15 cellular contexts compared by ENCODE assay signal in the genomic region with DNA sequence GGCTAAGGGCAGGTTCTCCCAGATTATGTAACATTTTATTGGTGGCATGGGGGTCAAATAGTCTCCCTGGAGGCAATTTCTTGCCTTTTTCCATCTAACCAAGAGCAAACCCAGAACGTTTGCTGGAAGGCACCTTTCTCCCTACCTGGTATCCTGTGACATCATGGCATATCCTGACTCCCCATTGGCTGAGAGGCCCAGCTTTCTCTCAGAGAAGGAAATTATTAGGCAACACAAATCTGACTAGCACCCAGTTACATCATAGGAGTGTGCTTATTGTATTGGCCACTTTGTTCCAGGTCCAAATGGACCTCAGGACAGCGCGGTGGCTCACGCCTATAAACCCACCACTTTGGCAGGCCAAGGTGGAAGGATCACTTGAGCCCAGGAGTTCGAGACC. TPM values are rescaled to one million over a fixed set of nuclear protein-coding genes. Genes with fewer than 3 reads are reported as not detected.
DNase-seq lines count a peak whose midpoint lies in the region; ATAC-seq, FAIRE-seq and TF ChIP-seq lines count a peak whose summit lies in the region.
"Had no signal": no experiment of that assay in that cellular context is flagged by ENCODE, and none has a peak within 500 bp of the region (broad histone marks: within the 10 kb centered on the region; RNA-seq: fewer than 3 reads in every experiment).

No MANE protein-coding gene starts in this region.

- peaks cover 5% of the 10 kb centered on the region for H3K4me1 ChIP-seq in Karpas-422 (ENCODE audit: low read length)
- peaks cover 9% of the 10 kb centered on the region for H3K4me1 ChIP-seq in GM12878 (ENCODE audit: control insufficient read depth, insufficient read depth, low read length)
- peaks cover 1% of the 10 kb centered on the region for H3K4me1 ChIP-seq in A673 (ENCODE audit: insufficient read depth, low read length, poor library complexity, severe bottlenecking)

- H2AFZ ChIP-seq in Karpas-422 (ENCODE audit: low read length) (no peak overlapping the region), GM12878 (ENCODE audit: control insufficient read depth, low read depth, low read length) (no peak overlapping the region)

- no peak overlapping the region for H3K27ac ChIP-seq in Karpas-422 (ENCODE audit: low read length)
- no peak overlapping the region for H3K27ac ChIP-seq in GM12878 (ENCODE audit: control insufficient read depth, insufficient read depth)
- H3K27ac ChIP-seq in A673 (ENCODE audit: low read depth, low read length, poor library complexity, severe bottlenecking) = no peak overlapping the region

- RAD21 ChIA-PET in GM12878 (lab: Charles Lee; ENCODE audit: unreplicated experiment) = no interaction called here

- H3K79me2 ChIP-seq in Karpas-422 (ENCODE audit: low read length) (no peaks in the 10 kb centered on the region), GM12878 (ENCODE audit: control insufficient read depth, insufficient read depth, low read length) (no peaks in the 10 kb centered on the region)

- no peak for TF ChIP-seq POLR2A in GM12878 (IDR thresholded peaks at IDR 0.05; ENCODE audit: low read depth, low read length)

- no peak overlapping the region for H3K9ac ChIP-seq in Karpas-422 (ENCODE audit: low read length)
- H3K9ac ChIP-seq in GM12878 (ENCODE audit: control insufficient read depth, insufficient read depth, low read length) = no peak overlapping the region

- no peak for TF ChIP-seq EP300 in GM12878 (IDR thresholded peaks at IDR 0.05; ENCODE audit: borderline replicate concordance in 1 of 2, control insufficient read depth in 1 of 2, low read depth in 2 of 2, low read length in 2 of 2)

- 51% methylated on average over 5 of the region's 5 CpGs for WGBS in GM12878 (ENCODE audit: insufficient coverage, insufficient replicate concordance, low lambda C conversion rate, missing lambda C conversion rate)

- H4K20me1 ChIP-seq in Karpas-422 (ENCODE audit: insufficient read depth, low read depth, low read length) = no peaks in the 10 kb centered on the region
- H4K20me1 ChIP-seq in GM12878 (ENCODE audit: control insufficient read depth, insufficient read depth) = no peaks in the 10 kb centered on the region

- BruUV-seq in GM12878 (replicated peaks; lab: Mats Ljungman, UMichigan) (no TSS peak), A673 (replicated peaks; lab: Mats Ljungman, UMichigan) (no TSS peak)

- SMC1A ChIA-PET in GM12878 (lab: Charles Lee; ENCODE audit: uncharacterized antibody, unreplicated experiment) = no interaction called here

- peak; percentile 57 for FAIRE-seq in GM12878 (lab: Jason Lieb, UNC)

- CTCF ChIA-PET in GM12878 (lab: Yijun Ruan, JAX) (interaction anchor here (0.6 kb wide), 1 partner anchor 18 kb away, joined by 4 read pairs; no protein-coding TSS in a partner anchor), A673 (lab: Charles Lee) (no interaction called here)

- no peak overlapping the region for H3K4me2 ChIP-seq in Karpas-422 (ENCODE audit: low read depth, low read length, poor library complexity, severe bottlenecking)
- no peak overlapping the region for H3K4me2 ChIP-seq in GM12878 (ENCODE audit: control insufficient read depth, insufficient read depth)

- no peak overlapping the region for H3K4me3 ChIP-seq in Karpas-422 (ENCODE audit: low read length)
- no peak overlapping the region for H3K4me3 ChIP-seq in GM12878
- H3K4me3 ChIP-seq in A673 (ENCODE audit: low read depth, low read length, poor library complexity, severe bottlenecking) = no peak overlapping the region
- H3K4me3 ChIP-seq: MG63 had no signal

- H3K36me3 ChIP-seq in Karpas-422 (ENCODE audit: insufficient read depth, low read length) (no peaks in the 10 kb centered on the region), GM12878 (ENCODE audit: control insufficient read depth in 2 of 2, insufficient read depth in 2 of 2, low read length in 1 of 2) (no peaks in the 10 kb centered on the region), A673 (ENCODE audit: insufficient read depth, low read length, poor library complexity, severe bottlenecking) (no peaks in the 10 kb centered on the region)
- H3K36me3 ChIP-seq: MG63 had no signal

- no peaks in the 10 kb centered on the region for H3K27me3 ChIP-seq in Karpas-422 (ENCODE audit: low read length)
- H3K27me3 ChIP-seq in GM12878 (replicated peaks in 1 of 2; ENCODE audit: control insufficient read depth in 2 of 2, insufficient read depth in 2 of 2, low read length in 1 of 2) = no peaks in the 10 kb centered on the region
- H3K27me3 ChIP-seq in A673 (replicated peaks; ENCODE audit: insufficient read depth, low read depth, low read length, poor library complexity) = no peaks in the 10 kb centered on the region
- H3K27me3 ChIP-seq: MG63 had no signal

- in situ Hi-C loops in GM12878 (cut with MboI) = no loop called here

- DNase-seq in DMS153 treated with DMSO at 0.1 percent for 48 hours (lab: John Stamatoyannopoulos, UW; ENCODE audit: unreplicated experiment) = peak; percentile 4
- DNase-seq in Karpas-422 = peak; percentile 79
- DNase-seq in GM12878 (ENCODE audit: low read depth, low spot score) = no peak
- DNase-seq in midbrain (lab: John Stamatoyannopoulos, UW) = peak; percentile 20
- no peak for DNase-seq in NCI-H2029 treated with DMSO at 0.1 percent for 48 hours (lab: John Stamatoyannopoulos, UW)
- no peak for DNase-seq in posterior vena cava (ENCODE audit: low spot score)
- DNase-seq in A673 (ENCODE audit: low spot score) = no peak
- no peak for DNase-seq in left colon
- DNase-seq: activated T-cell treated with anti-CD3 and anti-CD28 coated beads, Interleukin-2, amount 50 U/mL, for 24 hours; CD4-positive, alpha-beta memory T cell; MG63; NCI-H524; SHP77 treated with DMSO at 0.1 percent for 48 hours; stimulated activated CD4-positive, alpha-beta T cell treated with anti-CD3 and anti-CD28 coated beads, Interleukin-4, amount 100 ng/mL, for 1 hour had no signal

- no peaks in the 10 kb centered on the region for H3K9me3 ChIP-seq in Karpas-422 (ENCODE audit: low read length)
- no peaks in the 10 kb centered on the region; the same call in 2 of the 3 replicates for H3K9me3 ChIP-seq in GM12878 (replicated peaks; ENCODE audit: control insufficient read depth, insufficient read depth, low read length)
- H3K9me3 ChIP-seq in A673 (ENCODE audit: low read depth, low read length, poor library complexity, severe bottlenecking) = no peaks in the 10 kb centered on the region
- H3K9me3 ChIP-seq: MG63 had no signal

- TF ChIP-seq CTCF in GM12878 (IDR thresholded peaks at IDR 0.05 in 2 of 3, conservative IDR thresholded peaks at IDR 0.05 in 1 of 3; ENCODE audit: control insufficient read depth in 2 of 3, extremely low read depth in 1 of 3, insufficient read depth in 1 of 3, low read depth in 3 of 3, low read length in 3 of 3) = no peak
- TF ChIP-seq CTCF in A673 (conservative IDR thresholded peaks at IDR 0.05; ENCODE audit: low read depth, low read length) = no peak

- TF ChIP-seq RAD21 in GM12878 (IDR thresholded peaks at IDR 0.05; ENCODE audit: insufficient read depth, low read depth, low read length) = no peak

- H3K9me2 ChIP-seq in Karpas-422 (replicated peaks; ENCODE audit: insufficient read depth, low read length) = no peaks in the 10 kb centered on the region

- intact Hi-C loops in GM12878 (cut with micrococcal nuclease; ENCODE audit: unreplicated experiment) = loop anchor here (5.0 kb wide), 1 partner anchor 123 kb away; no protein-coding TSS in a partner anchor
- intact Hi-C loops in posterior vena cava (cut with DNase I) = loop anchor here in 1 of 2 donors (10.0 kb wide), 1 partner anchor 175 kb away; the partner anchor contains the start of gene HSD17B14
- intact Hi-C loops in A673 (cut with micrococcal nuclease; ENCODE audit: unreplicated experiment) = no loop called here
- intact Hi-C loops in left colon (cut with DNase I, micrococcal nuclease) = loop anchor here in 1 of 2 donors (10.0 kb wide), 1 partner anchor 185 kb away; no protein-coding TSS in a partner anchor

- POLR2A ChIA-PET in GM12878 (lab: Charles Lee) = interaction anchor here (0.6 to 0.9 kb wide), 2 partner anchors 11 to 15 kb away, joined by 3 to 6 read pairs; no protein-coding TSS in a partner anchor
- POLR2A ChIA-PET in A673 (lab: Charles Lee; ENCODE audit: low non-redundant PET) = no interaction called here

- peak; percentile 45 for ATAC-seq in GM12878
- no peak for ATAC-seq in left colon

RNA-seq across cellular contexts. Expression of gene NTN5, which starts 13.0 kb away (rescaled TPM):
- total RNA-seq in Karpas-422 (2014; rRNA removed; shearing (Covaris generic); ENCODE audit: low replicate concordance) = 0.83 TPM in 1 of 2 replicates, not detected in the other
- total RNA-seq in GM12878 (2013; cell fraction: nucleolus; rRNA removed) = not detected in 2 replicates
- total RNA-seq in GM12878 (2014; rRNA removed) (not detected in 2 replicates), GM12878 (2014; rRNA removed; fragmentation: Illumina TruSeq; extraction: Trizol) (not detected in 2 replicates), GM12878 (2021) (not detected in 2 replicates), posterior vena cava (under 1 TPM; 0.28 to 0.38 TPM), A673 (2021) (not detected in 2 replicates), left colon (under 1 TPM; 0.49 to 0.53 TPM)
- not detected for polyA plus RNA-seq in GM12878 (2011; ENCODE audit: low read depth)
- polyA plus RNA-seq in GM12878 (2011; rRNA removed) (0.07 TPM in 1 of 2 replicates, not detected in the other), GM12878 (2014; fragmentation: Illumina TruSeq; extraction: Trizol) (not detected in 2 replicates), GM12878 (2014; fragmentation: Nextera tagmentation; extraction: Ambion mirVana) (not detected), GM12878 (2014; rRNA removed) (0.22 and 0.23 TPM in 2 replicates), GM12878 (2016; fragmentation: Nextera tagmentation; extraction: Ambion mirVana) (not detected)
- 0.12 TPM in 1 of 2 replicates, not detected in the other for polyA plus RNA-seq in GM12878 (2011; cell fraction: cytosol; rRNA removed)
- polyA plus RNA-seq in GM12878 (2011; cell fraction: nucleus; rRNA removed) = 0.25 and 0.47 TPM in 2 replicates
- polyA plus RNA-seq in GM12878 (2012) = 0.15 and 0.28 TPM in 2 replicates
- polyA minus RNA-seq in GM12878 (2011; rRNA and poly(A)+ RNA removed) = not detected in 2 replicates
- polyA minus RNA-seq in GM12878 (2011; cell fraction: cytosol; rRNA and poly(A)+ RNA removed) = not detected in 2 replicates
- not detected in 2 replicates for polyA minus RNA-seq in GM12878 (2011; cell fraction: nucleus; rRNA and poly(A)+ RNA removed)

RNA-seq across cellular contexts. Expression of gene CA11, which starts 13.8 kb away (rescaled TPM):
- not detected in 2 replicates for total RNA-seq in Karpas-422 (2014; rRNA removed; shearing (Covaris generic); ENCODE audit: low replicate concordance)
- total RNA-seq in GM12878 (2013; cell fraction: nucleolus; rRNA removed) = 0.54 and 0.61 TPM in 2 replicates
- total RNA-seq in GM12878 (2014; rRNA removed) (3.5 and 5.5 TPM in 2 replicates), GM12878 (2014; rRNA removed; fragmentation: Illumina TruSeq; extraction: Trizol) (1.8 and 2.3 TPM in 2 replicates), GM12878 (2021) (3.3 and 3.9 TPM in 2 replicates), posterior vena cava (1 to 10 TPM; 4.8 to 5.7 TPM), A673 (2021) (36.8 and 38.2 TPM in 2 replicates), left colon (1 to 10 TPM; 1.7 to 4.2 TPM)
- polyA plus RNA-seq in GM12878 (2011; ENCODE audit: low read depth) = 6.3 TPM
- polyA plus RNA-seq in GM12878 (2011; rRNA removed) (1.2 and 1.7 TPM in 2 replicates), GM12878 (2014; fragmentation: Illumina TruSeq; extraction: Trizol) (1.9 TPM in 2 replicates), GM12878 (2014; fragmentation: Nextera tagmentation; extraction: Ambion mirVana) (1 to 10 TPM; 5.4 to 7.5 TPM), GM12878 (2014; rRNA removed) (1.8 and 2.7 TPM in 2 replicates), GM12878 (2016; fragmentation: Nextera tagmentation; extraction: Ambion mirVana) (1 to 10 TPM; 1.9 to 2.6 TPM)
- 2.6 and 5.5 TPM in 2 replicates for polyA plus RNA-seq in GM12878 (2011; cell fraction: cytosol; rRNA removed)
- 0.54 and 1.2 TPM in 2 replicates for polyA plus RNA-seq in GM12878 (2011; cell fraction: nucleus; rRNA removed)
- polyA plus RNA-seq in GM12878 (2012) = 9.7 and 10.8 TPM in 2 replicates
- 0.93 TPM in 1 of 2 replicates, not detected in the other for polyA minus RNA-seq in GM12878 (2011; rRNA and poly(A)+ RNA removed)
- polyA minus RNA-seq in GM12878 (2011; cell fraction: cytosol; rRNA and poly(A)+ RNA removed) = 2.9 TPM in 1 of 2 replicates, not detected in the other
- polyA minus RNA-seq in GM12878 (2011; cell fraction: nucleus; rRNA and poly(A)+ RNA removed) = 1.9 TPM in 1 of 2 replicates, not detected in the other

RNA-seq across cellular contexts. Expression of gene DBP, which starts 22.6 kb away (rescaled TPM):
- total RNA-seq in Karpas-422 (2014; rRNA removed; shearing (Covaris generic); ENCODE audit: low replicate concordance) = 8.5 and 16.4 TPM in 2 replicates
- 18.1 and 21.7 TPM in 2 replicates for total RNA-seq in GM12878 (2013; cell fraction: nucleolus; rRNA removed)
- total RNA-seq in GM12878 (2014; rRNA removed) (10.5 and 10.6 TPM in 2 replicates), GM12878 (2014; rRNA removed; fragmentation: Illumina TruSeq; extraction: Trizol) (7.0 and 8.1 TPM in 2 replicates), GM12878 (2021) (6.7 and 7.3 TPM in 2 replicates), posterior vena cava (1 to 10 TPM; 1.8 to 3.6 TPM), A673 (2021) (14.2 and 22.1 TPM in 2 replicates), left colon (10 to 100 TPM in 1 of 2 donors, 1 to 10 TPM in 1; 6.9 to 14.6 TPM)
- polyA plus RNA-seq in GM12878 (2011; ENCODE audit: low read depth) = 5.0 TPM
- polyA plus RNA-seq in GM12878 (2011; rRNA removed) (6.0 and 9.8 TPM in 2 replicates), GM12878 (2014; fragmentation: Illumina TruSeq; extraction: Trizol) (5.0 and 5.1 TPM in 2 replicates), GM12878 (2014; fragmentation: Nextera tagmentation; extraction: Ambion mirVana) (1 to 10 TPM; 2.0 to 2.6 TPM), GM12878 (2014; rRNA removed) (9.4 and 9.7 TPM in 2 replicates), GM12878 (2016; fragmentation: Nextera tagmentation; extraction: Ambion mirVana) (1 to 10 TPM; 4.0 to 7.1 TPM)
- polyA plus RNA-seq in GM12878 (2011; cell fraction: cytosol; rRNA removed) = 13.1 and 14.1 TPM in 2 replicates
- polyA plus RNA-seq in GM12878 (2011; cell fraction: nucleus; rRNA removed) = 10.3 and 11.2 TPM in 2 replicates
- polyA plus RNA-seq in GM12878 (2012) = 12.9 and 16.4 TPM in 2 replicates
- 6.6 and 9.1 TPM in 2 replicates for polyA minus RNA-seq in GM12878 (2011; rRNA and poly(A)+ RNA removed)
- polyA minus RNA-seq in GM12878 (2011; cell fraction: cytosol; rRNA and poly(A)+ RNA removed) = 2.6 and 7.4 TPM in 2 replicates
- 3.9 and 4.3 TPM in 2 replicates for polyA minus RNA-seq in GM12878 (2011; cell fraction: nucleus; rRNA and poly(A)+ RNA removed)

RNA-seq across cellular contexts. Expression of gene FUT2, which starts 36.0 kb away (rescaled TPM):
- not detected in 2 replicates for total RNA-seq in Karpas-422 (2014; rRNA removed; shearing (Covaris generic); ENCODE audit: low replicate concordance)
- total RNA-seq in GM12878 (2013; cell fraction: nucleolus; rRNA removed) = not detected in 2 replicates
- not detected in 2 replicates for total RNA-seq in GM12878 (2014; rRNA removed)
- not detected in 2 replicates for total RNA-seq in GM12878 (2014; rRNA removed; fragmentation: Illumina TruSeq; extraction: Trizol)
- not detected in 2 replicates for total RNA-seq in GM12878 (2021)
- 0.07 TPM for polyA plus RNA-seq in GM12878 (2011; ENCODE audit: low read depth)
- not detected in 2 replicates for polyA plus RNA-seq in GM12878 (2011; rRNA removed)
- polyA plus RNA-seq in GM12878 (2011; cell fraction: cytosol; rRNA removed) = not detected in 2 replicates
- polyA plus RNA-seq in GM12878 (2011; cell fraction: nucleus; rRNA removed) = not detected in 2 replicates
- 0.21 and 0.22 TPM in 2 replicates for polyA plus RNA-seq in GM12878 (2012)
- not detected in 2 replicates for polyA plus RNA-seq in GM12878 (2014; fragmentation: Illumina TruSeq; extraction: Trizol)
- under 1 TPM in 1 of 2 experiments, not detected in 1; 0.02 TPM for polyA plus RNA-seq in GM12878 (2014; fragmentation: Nextera tagmentation; extraction: Ambion mirVana)
- polyA plus RNA-seq in GM12878 (2014; rRNA removed) = not detected in 2 replicates
- under 1 TPM; 0.07 to 0.13 TPM for polyA plus RNA-seq in GM12878 (2016; fragmentation: Nextera tagmentation; extraction: Ambion mirVana)
- polyA minus RNA-seq in GM12878 (2011; rRNA and poly(A)+ RNA removed) = not detected in 2 replicates
- polyA minus RNA-seq in GM12878 (2011; cell fraction: cytosol; rRNA and poly(A)+ RNA removed) = not detected in 2 replicates
- not detected in 2 replicates for polyA minus RNA-seq in GM12878 (2011; cell fraction: nucleus; rRNA and poly(A)+ RNA removed)
- not detected for total RNA-seq in posterior vena cava
- total RNA-seq in A673 (2021) = not detected in 2 replicates
- 100 to 1,000 TPM in 1 of 2 donors, 10 to 100 TPM in 1; 74.3 to 147 TPM for total RNA-seq in left colon
- total RNA-seq: CD4-positive, alpha-beta memory T cell; mononuclear cell had no signal

RNA-seq across cellular contexts. Expression of gene SPHK2, which starts 40.5 kb away (rescaled TPM):
- total RNA-seq in Karpas-422 (2014; rRNA removed; shearing (Covaris generic); ENCODE audit: low replicate concordance) = 23.0 and 30.6 TPM in 2 replicates
- 31.6 and 32.6 TPM in 2 replicates for total RNA-seq in GM12878 (2013; cell fraction: nucleolus; rRNA removed)
- total RNA-seq in GM12878 (2014; rRNA removed) = 12.4 and 15.9 TPM in 2 replicates
- 6.5 and 7.1 TPM in 2 replicates for total RNA-seq in GM12878 (2014; rRNA removed; fragmentation: Illumina TruSeq; extraction: Trizol)
- total RNA-seq in GM12878 (2021) = 33.1 and 40.5 TPM in 2 replicates
- 3.6 TPM for polyA plus RNA-seq in GM12878 (2011; ENCODE audit: low read depth)
- 3.0 and 5.7 TPM in 2 replicates for polyA plus RNA-seq in GM12878 (2011; rRNA removed)
- polyA plus RNA-seq in GM12878 (2011; cell fraction: cytosol; rRNA removed) = 9.0 and 13.9 TPM in 2 replicates
- polyA plus RNA-seq in GM12878 (2011; cell fraction: nucleus; rRNA removed) = 35.3 and 48.6 TPM in 2 replicates
- polyA plus RNA-seq in GM12878 (2012) = 11.0 and 11.4 TPM in 2 replicates
- polyA plus RNA-seq in GM12878 (2014; fragmentation: Illumina TruSeq; extraction: Trizol) = 2.2 and 4.7 TPM in 2 replicates
- polyA plus RNA-seq in GM12878 (2014; fragmentation: Nextera tagmentation; extraction: Ambion mirVana) = under 1 TPM; 0.37 to 0.75 TPM
- polyA plus RNA-seq in GM12878 (2014; rRNA removed) = 26.4 and 31.5 TPM in 2 replicates
- 10 to 100 TPM; 29.7 to 31.7 TPM for polyA plus RNA-seq in GM12878 (2016; fragmentation: Nextera tagmentation; extraction: Ambion mirVana)
- 10.2 and 16.4 TPM in 2 replicates for polyA minus RNA-seq in GM12878 (2011; rRNA and poly(A)+ RNA removed)
- polyA minus RNA-seq in GM12878 (2011; cell fraction: cytosol; rRNA and poly(A)+ RNA removed) = 7.8 and 8.0 TPM in 2 replicates
- 12.0 and 29.9 TPM in 2 replicates for polyA minus RNA-seq in GM12878 (2011; cell fraction: nucleus; rRNA and poly(A)+ RNA removed)
- 10 to 100 TPM in 1 of 2 donors, 1 to 10 TPM in 1; 8.5 to 12.1 TPM for total RNA-seq in posterior vena cava
- total RNA-seq in A673 (2021) = 38.8 and 43.0 TPM in 2 replicates
- 10 to 100 TPM; 45.1 to 51.0 TPM for total RNA-seq in left colon

Comparison
In these comparisons a context has a peak if more than half of its experiments do, and no peak if none do; other contexts are left out.
1. DNase-seq: peak in DMS153 treated with DMSO at 0.1 percent for 48 hours (single experiment), Karpas-422 (single experiment) and midbrain (single experiment); none in GM12878 (single experiment), NCI-H2029 treated with DMSO at 0.1 percent for 48 hours (single experiment), posterior vena cava (single experiment), A673 (single experiment) and left colon (0 of 2).